16 cellular contexts compared by ENCODE assay signal in genomic region chr22:47615051-47615450, GRCh38.
DNase-seq lines count a peak whose midpoint lies in the region; FAIRE-seq and TF ChIP-seq lines count a peak whose summit lies in the region.
"Had no signal": no experiment of that assay in that cellular context is flagged by ENCODE, and none has a peak within 500 bp of the region (broad histone marks: within the 10 kb centered on the region; RNA-seq: fewer than 3 reads in every experiment).

No MANE protein-coding gene starts in this region.

- no peak overlapping the region for H2BK15ac ChIP-seq in H9 (ENCODE audit: low read depth, low read length)

- H3K4me1 ChIP-seq in H9 (ENCODE audit: insufficient read depth, low read length), result no peaks in the 10 kb centered on the region
- no peaks in the 10 kb centered on the region for H3K4me1 ChIP-seq in endodermal cell (ENCODE audit: control insufficient read depth, insufficient read depth, low read length)
- no peaks in the 10 kb centered on the region for H3K4me1 ChIP-seq in osteoblast (ENCODE audit: insufficient read depth, low read length)
- H3K4me1 ChIP-seq in suprapubic skin, result no peaks in the 10 kb centered on the region

- H3K4me3 Mint-ChIP-seq in H9, result no peak overlapping the region
- H3K4me3 Mint-ChIP-seq in endodermal cell, result no peak overlapping the region
- H3K4me3 Mint-ChIP-seq: B cell; CD4-positive, alpha-beta memory T cell; GM23338 had no signal

- H3K4ac ChIP-seq in H9 (ENCODE audit: low read depth, low read length), result no peak overlapping the region

- H3K9ac ChIP-seq in H9 (ENCODE audit: extremely low read depth, insufficient read length, low read length) (no peak overlapping the region), endodermal cell (ENCODE audit: extremely low read depth, low read length, poor library complexity, severe bottlenecking) (no peak overlapping the region)

- H3K23me2 ChIP-seq in H9 (ENCODE audit: insufficient read length, low read depth, low read length, poor library complexity, severe bottlenecking), result no peaks in the 10 kb centered on the region

- no peak overlapping the region for H4K91ac ChIP-seq in H9 (ENCODE audit: insufficient read length, low read depth, low read length)

- no peak for FAIRE-seq in frontal cortex (lab: Jason Lieb, UNC)
- FAIRE-seq: A204.1, GM12891, HepG2, HTR-8/SVneo had no signal

- no peak overlapping the region for H3K14ac ChIP-seq in H9 (ENCODE audit: insufficient read depth, low read length)

- H4K20me1 ChIP-seq in H9 (ENCODE audit: control insufficient read depth, insufficient read depth, insufficient read length) (no peaks in the 10 kb centered on the region), osteoblast (ENCODE audit: insufficient read depth, low read length) (no peaks in the 10 kb centered on the region)

- no peaks in the 10 kb centered on the region for H3K79me1 ChIP-seq in H9 (ENCODE audit: insufficient read depth, low read depth, low read length, poor library complexity, severe bottlenecking)

- TF ChIP-seq CTCF in H9 (conservative IDR thresholded peaks at IDR 0.05) (no peak), endodermal cell (conservative IDR thresholded peaks at IDR 0.05) (no peak), osteoblast (IDR thresholded peaks at IDR 0.05; ENCODE audit: extremely low read depth, low read depth, low read length) (no peak), suprapubic skin (IDR thresholded peaks at IDR 0.05) (no peak)

- no CpG with 5 or more reads among the region's 10 CpGs for WGBS in H9 (ENCODE audit: extremely low coverage, insufficient read length, low lambda C conversion rate)
- 88 to 89% methylated on average over 7 to 10 of the region's 10 CpGs for WGBS in endodermal cell (ENCODE audit: insufficient coverage in 1 of 2, insufficient read length in 1 of 2), 2 experiments
- 78% methylated on average over 6 of the region's 10 CpGs for WGBS in suprapubic skin

- no peak overlapping the region for H2BK120ac ChIP-seq in H9 (ENCODE audit: low read depth, low read length, poor library complexity, severe bottlenecking)

- no peak overlapping the region for H3K23ac ChIP-seq in H9 (ENCODE audit: insufficient read length, low read depth, low read length)

- H3K4me3 ChIP-seq in endodermal cell (ENCODE audit: low read length) (no peak overlapping the region), osteoblast (ENCODE audit: insufficient read depth, low read length) (no peak overlapping the region), suprapubic skin (no peak overlapping the region)
- H3K4me3 ChIP-seq: GM23338 had no signal

- DNase-seq in H9, result peak; percentile 20
- peak; percentile 28 for DNase-seq in endodermal cell
- peak; percentile 11 for DNase-seq in osteoblast (ENCODE audit: insufficient read length, low spot score, missing footprints)
- peak; percentile 44 to 64 for DNase-seq in suprapubic skin (ENCODE audit: low spot score in 2 of 2)
- no peak for DNase-seq in NCI-H774 (lab: John Stamatoyannopoulos, UW)
- DNase-seq in activated CD8-positive, alpha-beta memory T cell treated with anti-CD3 and anti-CD28 coated beads, Interleukin-2, amount 50 U/mL, for 48 hours, result no peak
- no peak for DNase-seq in frontal cortex (ENCODE audit: low spot score in 2 of 2)
- DNase-seq: C1 segment of cervical spinal cord; CD4-positive, alpha-beta memory T cell; H7 had no signal

- no peak overlapping the region for H2AK5ac ChIP-seq in H9 (ENCODE audit: insufficient read length, low read length)

- H2BK5ac ChIP-seq in H9 (ENCODE audit: insufficient read length, low read length), result no peak overlapping the region

- no peaks in the 10 kb centered on the region for H3K79me2 ChIP-seq in H9 (ENCODE audit: insufficient read depth, low read length)
- no peaks in the 10 kb centered on the region for H3K79me2 ChIP-seq in osteoblast (ENCODE audit: insufficient read depth, low read length)

- H3K27ac Mint-ChIP-seq in H9, result peak overlapping the region in 1 of 3 experiments; percentile 40; a peak in 1 of 7 replicates
- no peak overlapping the region for H3K27ac Mint-ChIP-seq in endodermal cell
- H3K27ac Mint-ChIP-seq: B cell; CD4-positive, alpha-beta memory T cell; GM23338 had no signal

- H3K27me3 Mint-ChIP-seq in H9 (ENCODE audit: low read depth) (peaks cover 12% of the 10 kb centered on the region), endodermal cell (ENCODE audit: insufficient read depth) (no peaks in the 10 kb centered on the region)
- H3K27me3 Mint-ChIP-seq: B cell; CD4-positive, alpha-beta memory T cell had no signal

- H3K4me1 Mint-ChIP-seq in H9 (no peaks in the 10 kb centered on the region), endodermal cell (no peaks in the 10 kb centered on the region)
- H3K4me1 Mint-ChIP-seq: B cell; CD4-positive, alpha-beta memory T cell; GM23338 had no signal

- H3K36me3 ChIP-seq in endodermal cell (ENCODE audit: control insufficient read depth, insufficient read depth, low read length), result no peaks in the 10 kb centered on the region
- H3K36me3 ChIP-seq in osteoblast (ENCODE audit: insufficient read depth, low read length), result no peaks in the 10 kb centered on the region
- H3K36me3 ChIP-seq in suprapubic skin, result no peaks in the 10 kb centered on the region

- H3K18ac ChIP-seq in H9 (ENCODE audit: insufficient read length, low read depth, low read length), result no peak overlapping the region

- no peak for TF ChIP-seq EP300 in suprapubic skin (IDR thresholded peaks at IDR 0.05)

- H3K9me3 ChIP-seq in H9 (ENCODE audit: control insufficient read depth, low read depth, low read length) (no peaks in the 10 kb centered on the region), endodermal cell (ENCODE audit: control insufficient read depth, low read length) (peaks cover 13% of the 10 kb centered on the region), osteoblast (ENCODE audit: low read depth, low read length) (no peaks in the 10 kb centered on the region), suprapubic skin (no peaks in the 10 kb centered on the region)

- no peak overlapping the region for H3K56ac ChIP-seq in H9 (ENCODE audit: insufficient read length, low read depth, low read length)

- H3K36me3 Mint-ChIP-seq in H9 (ENCODE audit: insufficient read depth in 1 of 3, low read depth in 3 of 3) (no peaks in the 10 kb centered on the region), endodermal cell (ENCODE audit: low read depth) (no peaks in the 10 kb centered on the region)
- H3K36me3 Mint-ChIP-seq: CD4-positive, alpha-beta memory T cell had no signal

- H3K9me3 Mint-ChIP-seq in H9 (peaks cover 2 to 52% of the 10 kb centered on the region in 2 experiments; a peak in 4 of 5 replicates), endodermal cell (peaks cover 72% of the 10 kb centered on the region)

- H3K4me2 ChIP-seq in H9 (ENCODE audit: insufficient read depth, insufficient read length, low read length) (no peak overlapping the region), osteoblast (ENCODE audit: insufficient read depth, low read length) (no peak overlapping the region)
- H3K4me2 ChIP-seq: GM23338 had no signal

- H3T11ph ChIP-seq in H9 (ENCODE audit: low read length), result no peak overlapping the region

- H4K8ac ChIP-seq in H9 (replicated peaks; ENCODE audit: insufficient read length, low read depth, low read length), result no peak overlapping the region

- no peak overlapping the region for H4K5ac ChIP-seq in H9 (ENCODE audit: insufficient read length, low read depth, low read length)

- TF ChIP-seq POLR2A in suprapubic skin (IDR thresholded peaks at IDR 0.05), result no peak

- H3K27me3 ChIP-seq in H9 (ENCODE audit: insufficient read depth, low read length) (no peaks in the 10 kb centered on the region), endodermal cell (ENCODE audit: control insufficient read depth, insufficient read depth, low read length, poor library complexity, severe bottlenecking) (no peaks in the 10 kb centered on the region), osteoblast (ENCODE audit: insufficient read depth, low read length) (no peaks in the 10 kb centered on the region), suprapubic skin (peaks cover 10% of the 10 kb centered on the region)

- H2BK20ac ChIP-seq in H9 (ENCODE audit: low read depth, low read length, poor library complexity, severe bottlenecking), result no peak overlapping the region

- no peak overlapping the region for H2AFZ ChIP-seq in H9 (ENCODE audit: low read length)
- no peak overlapping the region for H2AFZ ChIP-seq in osteoblast (ENCODE audit: low read length)
- H2AFZ ChIP-seq: GM23338 had no signal

- H3K27ac ChIP-seq in H9 (ENCODE audit: insufficient read length, low read depth, low read length) (no peak overlapping the region), endodermal cell (ENCODE audit: low read depth, low read length) (no peak overlapping the region), osteoblast (ENCODE audit: low read depth, low read length) (no peak overlapping the region), suprapubic skin (no peak overlapping the region)

- no peak overlapping the region for H2BK12ac ChIP-seq in H9 (ENCODE audit: insufficient read length, low read depth, low read length)

Comparison
In these comparisons a context has a peak if more than half of its experiments do, and no peak if none do; other contexts are left out.
1. DNase-seq: peak in H9 (single experiment), endodermal cell (single experiment), osteoblast (single experiment) and suprapubic skin (2 of 2); none in NCI-H774 (single experiment), activated CD8-positive, alpha-beta memory T cell treated with anti-CD3 and anti-CD28 coated beads, Interleukin-2, amount 50 U/mL, for 48 hours (single experiment) and frontal cortex (0 of 2).